Comparison of ENCODE assay signal across 26 cellular contexts in the genomic region with DNA sequence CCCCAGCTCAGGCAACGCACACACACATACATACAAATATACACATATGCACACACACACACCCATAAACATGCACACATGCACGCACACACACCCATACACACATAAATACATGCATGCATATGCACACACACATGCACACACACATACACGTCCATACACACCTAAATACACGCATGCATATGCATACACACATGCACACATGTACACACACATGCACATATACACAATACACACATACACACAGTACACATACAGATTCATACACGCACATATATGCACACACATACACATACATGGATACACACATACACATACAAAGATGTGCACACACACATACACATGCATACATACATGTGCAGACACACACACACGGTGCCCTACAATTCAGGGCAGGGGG.
"Had no signal": no experiment of that assay in that cellular context is flagged by ENCODE, and none has a peak within 500 bp of the region (broad histone marks: within the 10 kb centered on the region; RNA-seq: fewer than 3 reads in every experiment).

No MANE protein-coding gene starts in this region.

- H3K9me3 ChIP-seq: adrenal gland, body of pancreas, esophagus squamous epithelium, gastroesophageal sphincter had no signal

- H3K27ac ChIP-seq: adrenal gland, body of pancreas, epithelial cell of prostate, esophagus squamous epithelium, gastroesophageal sphincter had no signal

- H3K36me3 ChIP-seq: adrenal gland, esophagus squamous epithelium, gastroesophageal sphincter had no signal

- H3K4me3 ChIP-seq: adrenal gland, body of pancreas, esophagus squamous epithelium, gastroesophageal sphincter had no signal

- H3K27me3 ChIP-seq: body of pancreas had no signal

- H3K9me3 Mint-ChIP-seq: activated CD4-positive, alpha-beta T cell treated with anti-CD3 and anti-CD28 coated beads, Interleukin-2, amount 10 ng/mL, durations not matched to agents 7 days and 5 days; activated naive CD4-positive, alpha-beta T cell treated with anti-CD3 and anti-CD28 coated beads for 36 hours; activated naive CD4-positive, alpha-beta T cell treated with anti-CD3 and anti-CD28 coated beads, Interleukin-2, amount 50 U/mL, for 24 hours; activated naive CD8-positive, alpha-beta T cell treated with anti-CD3 and anti-CD28 coated beads for 36 hours; activated naive CD8-positive, alpha-beta T cell treated with anti-CD3 and anti-CD28 coated beads, Interleukin-2, amount 50 U/mL, for 24 hours; activated T-helper 1 cell treated with anti-CD3 and anti-CD28 coated beads, Interleukin-12 subunit alpha, Interleukin-12 subunit beta, Interleukin-2, Interleukin-4 antibody, amounts not matched to agents 30 ng/mL and 10 ng/mL and 1 ng/mL, durations not matched to agents 14 hours and 24 hours and 36 hours; effector memory CD8-positive, alpha-beta T cell had no signal

- H3K27me3 Mint-ChIP-seq: activated CD4-positive, alpha-beta T cell treated with anti-CD3 and anti-CD28 coated beads, Interleukin-2, amount 10 ng/mL, durations not matched to agents 7 days and 5 days had no signal

- DNase-seq: activated CD4-positive, alpha-beta memory T cell treated with anti-CD3 and anti-CD28 coated beads, Interleukin-2, amount 10 ng/mL, durations not matched to agents 7 days and 5 days; activated CD4-positive, alpha-beta T cell treated with anti-CD3 and anti-CD28 coated beads for 1 hour; activated CD4-positive, alpha-beta T cell treated with anti-CD3 and anti-CD28 coated beads for 4 hours; activated CD4-positive, alpha-beta T cell treated with anti-CD3 and anti-CD28 coated beads, Interleukin-2, amount 10 ng/mL, durations not matched to agents 7 days and 5 days; activated CD4-positive, alpha-beta T cell treated with anti-CD3 and anti-CD28 coated beads, Interleukin-2, amount 50 U/mL, for 4 hours; activated naive CD4-positive, alpha-beta T cell treated with anti-CD3 and anti-CD28 coated beads for 36 hours; activated naive CD8-positive, alpha-beta T cell treated with anti-CD3 and anti-CD28 coated beads for 36 hours; activated naive CD8-positive, alpha-beta T cell treated with anti-CD3 and anti-CD28 coated beads, Interleukin-2, amount 50 U/mL, for 24 hours; activated T-cell treated with anti-CD3 and anti-CD28 coated beads, Interleukin-2, amount 50 U/mL, for 1 hour; activated T-cell treated with anti-CD3 and anti-CD28 coated beads, Interleukin-2, amount 50 U/mL, for 48 hours; adrenal gland; amygdala; body of pancreas; caudate nucleus; cortex of kidney; dermis blood vessel endothelial cell; effector CD4-positive, alpha-beta T cell; effector memory CD8-positive, alpha-beta T cell; esophagus squamous epithelium; foreskin melanocyte; T-helper 2 cell had no signal

- H3K36me3 Mint-ChIP-seq: activated naive CD4-positive, alpha-beta T cell treated with anti-CD3 and anti-CD28 coated beads, Interleukin-2, amount 50 U/mL, for 24 hours; activated naive CD8-positive, alpha-beta T cell treated with anti-CD3 and anti-CD28 coated beads for 36 hours had no signal

- H3K4me1 Mint-ChIP-seq: activated CD4-positive, alpha-beta memory T cell treated with anti-CD3 and anti-CD28 coated beads, Interleukin-2, amount 10 ng/mL, durations not matched to agents 7 days and 5 days; activated CD4-positive, alpha-beta T cell treated with anti-CD3 and anti-CD28 coated beads, Interleukin-2, amount 10 ng/mL, durations not matched to agents 7 days and 5 days; activated naive CD4-positive, alpha-beta T cell treated with anti-CD3 and anti-CD28 coated beads, Interleukin-2, amount 50 U/mL, for 24 hours; activated naive CD8-positive, alpha-beta T cell treated with anti-CD3 and anti-CD28 coated beads for 36 hours; activated naive CD8-positive, alpha-beta T cell treated with anti-CD3 and anti-CD28 coated beads, Interleukin-2, amount 50 U/mL, for 24 hours had no signal

- H3K4me3 Mint-ChIP-seq: activated CD4-positive, alpha-beta memory T cell treated with anti-CD3 and anti-CD28 coated beads, Interleukin-2, amount 10 ng/mL, durations not matched to agents 7 days and 5 days; activated CD4-positive, alpha-beta T cell treated with anti-CD3 and anti-CD28 coated beads, Interleukin-2, amount 10 ng/mL, durations not matched to agents 7 days and 5 days; activated naive CD4-positive, alpha-beta T cell treated with anti-CD3 and anti-CD28 coated beads for 36 hours; activated naive CD4-positive, alpha-beta T cell treated with anti-CD3 and anti-CD28 coated beads, Interleukin-2, amount 50 U/mL, for 24 hours; activated naive CD8-positive, alpha-beta T cell treated with anti-CD3 and anti-CD28 coated beads for 36 hours; activated naive CD8-positive, alpha-beta T cell treated with anti-CD3 and anti-CD28 coated beads, Interleukin-2, amount 50 U/mL, for 24 hours; activated T-helper 1 cell treated with anti-CD3 and anti-CD28 coated beads, Interleukin-12 subunit alpha, Interleukin-12 subunit beta, Interleukin-2, Interleukin-4 antibody, amounts not matched to agents 30 ng/mL and 10 ng/mL and 1 ng/mL, durations not matched to agents 14 hours and 24 hours and 36 hours; effector memory CD8-positive, alpha-beta T cell had no signal

- ATAC-seq: activated naive CD8-positive, alpha-beta T cell treated with anti-CD3 and anti-CD28 coated beads, Interleukin-2, amount 50 U/mL, for 24 hours; body of pancreas; effector memory CD8-positive, alpha-beta T cell; gastroesophageal sphincter had no signal

- H3K4me1 ChIP-seq: adrenal gland, body of pancreas, esophagus squamous epithelium, gastroesophageal sphincter had no signal

- H3K27ac Mint-ChIP-seq: activated CD4-positive, alpha-beta memory T cell treated with anti-CD3 and anti-CD28 coated beads, Interleukin-2, amount 10 ng/mL, durations not matched to agents 7 days and 5 days; activated CD4-positive, alpha-beta T cell treated with anti-CD3 and anti-CD28 coated beads, Interleukin-2, amount 10 ng/mL, durations not matched to agents 7 days and 5 days; activated naive CD4-positive, alpha-beta T cell treated with anti-CD3 and anti-CD28 coated beads for 36 hours; activated naive CD4-positive, alpha-beta T cell treated with anti-CD3 and anti-CD28 coated beads, Interleukin-2, amount 50 U/mL, for 24 hours; activated naive CD8-positive, alpha-beta T cell treated with anti-CD3 and anti-CD28 coated beads for 36 hours; activated naive CD8-positive, alpha-beta T cell treated with anti-CD3 and anti-CD28 coated beads, Interleukin-2, amount 50 U/mL, for 24 hours; activated T-helper 1 cell treated with anti-CD3 and anti-CD28 coated beads, Interleukin-12 subunit alpha, Interleukin-12 subunit beta, Interleukin-2, Interleukin-4 antibody, amounts not matched to agents 30 ng/mL and 10 ng/mL and 1 ng/mL, durations not matched to agents 14 hours and 24 hours and 36 hours; activated T-helper 2 cell treated with anti-CD3 and anti-CD28 coated beads, Interferon-gamma antibody, Interleukin-2, Interleukin-4, amounts not matched to agents 10 μg/mL and 5 μg/mL and 100 μg/mL, durations not matched to agents 14 hours and 24 hours and 36 hours; effector memory CD8-positive, alpha-beta T cell had no signal
